8 cellular contexts compared by ENCODE assay signal in genomic region chr7:102464577-102465280, GRCh38. TPM values are rescaled to one million over a fixed set of nuclear protein-coding genes. Genes with fewer than 3 reads are reported as not detected.
DNase-seq lines count a peak whose midpoint lies in the region; ATAC-seq and TF ChIP-seq lines count a peak whose summit lies in the region.

ALKBH4 (minus strand) TSS chr7:102464863; CDS start chr7:102464836, 27 bp downstream.
LRWD1 (plus strand) TSS chr7:102464984; CDS start chr7:102465081, 97 bp downstream.

- H3K9me3 ChIP-seq in T-helper 17 cell (ENCODE audit: control insufficient read depth, low read length, poor library complexity, severe bottlenecking), result no peaks in the 10 kb centered on the region
- H3K9me3 ChIP-seq in right cardiac atrium (ENCODE audit: control insufficient read depth, low read length), result no peaks in the 10 kb centered on the region
- H3K9me3 ChIP-seq in vagina, result no peaks in the 10 kb centered on the region

- H3K4me3 ChIP-seq in right cardiac atrium (ENCODE audit: low read length), result peak within 1 kb of the TSS; percentile 90
- H3K4me3 ChIP-seq in vagina, result peak within 1 kb of the TSS; percentile 92 to 95

- ATAC-seq in GM18498 (IDR thresholded peaks at IDR 0.05; ENCODE audit: unreplicated experiment) (peak; percentile 94), HG02885 (IDR thresholded peaks at IDR 0.05; ENCODE audit: poor library complexity, unreplicated experiment) (peak; percentile 94), T-helper 17 cell (peak; percentile 99), right cardiac atrium (peak; percentile 95 to 97)

- peak within 1 kb of the TSS; percentile 72 for H3K27ac Mint-ChIP-seq in T-helper 17 cell

- TF ChIP-seq POLR2A in vagina (IDR thresholded peaks at IDR 0.05), result no peak

- H3K27me3 ChIP-seq in right cardiac atrium (ENCODE audit: control insufficient read depth, insufficient read depth) (no peaks in the 10 kb centered on the region), vagina (no peaks in the 10 kb centered on the region)

- H3K27me3 Mint-ChIP-seq in T-helper 17 cell, result no peaks in the 10 kb centered on the region

- H3K27ac ChIP-seq in right cardiac atrium (ENCODE audit: low read length) (peak within 1 kb of the TSS; percentile 19), vagina (peak within 1 kb of the TSS; percentile 68)

- peaks cover 26% of the 10 kb centered on the region for H3K4me1 Mint-ChIP-seq in T-helper 17 cell

- no peaks in the 10 kb centered on the region for H3K36me3 ChIP-seq in vagina

- peak; percentile 66 for DNase-seq in NCI-H1694 (lab: John Stamatoyannopoulos, UW)
- DNase-seq in T-helper 17 cell, result peak; percentile 90 to 93 (median 92)
- DNase-seq in amygdala (lab: John Stamatoyannopoulos, UW), result peak; percentile 14 to 92 (median 84)
- peak; percentile 96 to 99 (median 98) for DNase-seq in right cardiac atrium
- DNase-seq in putamen (ENCODE audit: low spot score), result peak; percentile 89
- no peak for DNase-seq in vagina (ENCODE audit: extremely low spot score in 2 of 2)

- WGBS in right cardiac atrium, result under 1% methylated on average over 81 of the region's 81 CpGs

- peak in 2 of 3 experiments; percentile 7 to 54 for TF ChIP-seq CTCF in vagina (IDR thresholded peaks at IDR 0.05)

- intact Hi-C loops in right cardiac atrium (cut with DNase I) (no loop called here), vagina (cut with DNase I) (no loop called here)

- H3K36me3 Mint-ChIP-seq in T-helper 17 cell (ENCODE audit: low read depth), result no peaks in the 10 kb centered on the region

- H3K4me3 Mint-ChIP-seq in T-helper 17 cell, result peak within 1 kb of the TSS; percentile 91

- peaks cover 4% of the 10 kb centered on the region for H3K4me1 ChIP-seq in right cardiac atrium (ENCODE audit: control insufficient read depth, insufficient read depth, low read length)
- peaks cover 30% of the 10 kb centered on the region for H3K4me1 ChIP-seq in vagina

RNA-seq across cellular contexts. Expression of gene ALKBH4, which starts in this region (rescaled TPM):
- total RNA-seq in T-helper 17 cell (1 to 10 TPM; 4.4 to 5.5 TPM), right cardiac atrium (1 to 10 TPM; 7.6 to 9.2 (median 8.3) TPM), vagina (8.3 TPM)
- polyA plus RNA-seq in right cardiac atrium, result 7.3 TPM

RNA-seq across cellular contexts. Expression of gene LRWD1, which starts in this region (rescaled TPM):
- total RNA-seq in T-helper 17 cell, result 10 to 100 TPM; 13.5 to 15.2 TPM
- total RNA-seq in right cardiac atrium, result 10 to 100 TPM in 3 of 4 donors, 1 to 10 TPM in 1; 9.7 to 14.2 (median 11.0) TPM
- 8.5 TPM for polyA plus RNA-seq in right cardiac atrium
- total RNA-seq in vagina, result 11.0 TPM

Comparison
In these comparisons a context has a peak if more than half of its experiments do, and no peak if none do; other contexts are left out.
1. DNase-seq: peak in NCI-H1694 (single experiment), T-helper 17 cell (3 of 3), amygdala (56 of 56), right cardiac atrium (3 of 3) and putamen (single experiment); none in vagina (0 of 2).
2. Peak in every context shown above with its lines, with median percentiles within 50 percentile points of each other: ATAC-seq.